Comparison of ENCODE assay signal across 1 cellular context in genomic region chr10:97399843-97400545, GRCh38.
TF ChIP-seq lines count a peak whose summit lies in the region.

No MANE protein-coding gene starts in this region.

TF ChIP-seq in GM12878, 131 proteins besides CTCF, POLR2A, EP300 and RAD21:
- TF ChIP-seq NR2C2 (IDR thresholded peaks at IDR 0.05; ENCODE audit: borderline replicate concordance, control insufficient read depth, insufficient read length, low read depth) (no peak), ATF7 (IDR thresholded peaks at IDR 0.05; ENCODE audit: low read depth) (peak; percentile 47; the same call in 1 of the 2 replicates)
